Comparison of ENCODE assay signal across 15 cellular contexts in the genomic region with DNA sequence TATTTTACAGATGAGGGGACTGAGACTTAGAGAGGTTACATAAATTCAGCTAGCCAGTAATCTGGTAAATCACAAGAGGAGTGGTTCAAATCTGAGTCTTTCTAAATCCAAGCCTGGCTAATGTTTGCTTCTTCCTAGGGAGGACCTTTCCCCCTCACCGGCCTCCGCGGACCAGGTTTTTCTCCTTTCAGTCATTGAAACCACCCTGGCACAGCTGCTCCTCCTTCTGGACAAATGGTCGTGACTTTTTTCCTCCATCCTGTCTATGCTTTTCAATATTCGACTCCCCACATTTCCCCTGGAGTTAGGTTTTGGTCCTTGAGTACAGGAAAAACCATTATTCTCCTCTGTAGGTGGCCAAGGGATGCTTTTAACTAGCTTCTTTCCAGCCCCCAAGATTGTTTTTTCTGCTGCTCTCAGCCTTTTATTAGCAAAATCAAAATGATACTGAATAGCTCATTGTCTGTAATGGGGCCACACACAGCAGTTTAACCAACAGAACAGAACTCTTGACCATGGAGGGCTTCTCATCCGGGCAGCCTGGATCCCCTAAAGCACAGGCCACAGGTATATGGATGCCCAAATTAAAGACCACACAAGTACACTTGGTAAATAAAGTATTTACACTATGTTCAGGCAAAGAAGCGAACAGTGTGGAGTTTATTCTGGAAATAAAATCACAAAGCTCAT.
DNase-seq lines count a peak whose midpoint lies in the region; ATAC-seq and TF ChIP-seq lines count a peak whose summit lies in the region.
"Had no signal": no experiment of that assay in that cellular context is flagged by ENCODE, and none has a peak within 500 bp of the region (broad histone marks: within the 10 kb centered on the region; RNA-seq: fewer than 3 reads in every experiment).

No MANE protein-coding gene starts in this region.

- peak; percentile 56 for DNase-seq in DMS 273 (lab: John Stamatoyannopoulos, UW; ENCODE audit: unreplicated experiment)
- no peak for DNase-seq in DMS 273 treated with DMSO at 0.1 percent for 48 hours (lab: John Stamatoyannopoulos, UW)
- DNase-seq in RPMI7951 (ENCODE audit: low read depth): peak; percentile 41
- peak; percentile 71 for DNase-seq in myocyte (ENCODE audit: low read depth)
- no peak for DNase-seq in cerebellar cortex (ENCODE audit: low spot score)
- no peak for DNase-seq in activated CD8-positive, alpha-beta T cell treated with anti-CD3 and anti-CD28 coated beads for 36 hours
- no peak for DNase-seq in globus pallidus (ENCODE audit: low spot score)
- DNase-seq: AML-193; CD4-positive, CD25-positive, alpha-beta regulatory T cell; DMS79; H7 had no signal

- TF ChIP-seq CTCF in activated CD8-positive, alpha-beta T cell treated with anti-CD3 and anti-CD28 coated beads for 36 hours (IDR thresholded peaks at IDR 0.05): no peak

- H3K36me3 Mint-ChIP-seq in activated CD8-positive, alpha-beta T cell treated with anti-CD3 and anti-CD28 coated beads for 36 hours (ENCODE audit: low read depth): no peaks in the 10 kb centered on the region
- H3K36me3 Mint-ChIP-seq: CD4-positive, CD25-positive, alpha-beta regulatory T cell had no signal

- POLR2A ChIA-PET in activated CD8-positive, alpha-beta T cell treated with anti-CD3 and anti-CD28 coated beads for 36 hours (lab: Charles Lee): no interaction called here

- H3K4me2 ChIP-seq in skeletal muscle satellite cell (ENCODE audit: low read length): peak overlapping the region; percentile 71
- H3K4me2 ChIP-seq: BLaER1 treated with 17β-estradiol and CSF1 and Interleukin-3, amounts not matched to agents 10 nM and 100 nM; GM23338 had no signal

- H3K4me3 ChIP-seq in skeletal muscle satellite cell (ENCODE audit: low read length): no peak overlapping the region
- H3K4me3 ChIP-seq: BLaER1 treated with 17β-estradiol and CSF1 and Interleukin-3, amounts not matched to agents 10 nM and 100 nM; GM12878; GM23338 had no signal

- H3K4me1 Mint-ChIP-seq in activated CD8-positive, alpha-beta T cell treated with anti-CD3 and anti-CD28 coated beads for 36 hours (ENCODE audit: low read depth): no peaks in the 10 kb centered on the region
- H3K4me1 Mint-ChIP-seq: CD4-positive, CD25-positive, alpha-beta regulatory T cell had no signal

- no peaks in the 10 kb centered on the region for H3K36me3 ChIP-seq in skeletal muscle satellite cell (ENCODE audit: insufficient read depth, low read length)
- H3K36me3 ChIP-seq: BLaER1 treated with 17β-estradiol and CSF1 and Interleukin-3, amounts not matched to agents 10 nM and 100 nM had no signal

- no peak overlapping the region for H3K4me3 Mint-ChIP-seq in activated CD8-positive, alpha-beta T cell treated with anti-CD3 and anti-CD28 coated beads for 36 hours
- H3K4me3 Mint-ChIP-seq: CD4-positive, CD25-positive, alpha-beta regulatory T cell; GM23338 had no signal

- peaks cover 30% of the 10 kb centered on the region for H3K27me3 Mint-ChIP-seq in activated CD8-positive, alpha-beta T cell treated with anti-CD3 and anti-CD28 coated beads for 36 hours

- no peak overlapping the region for H3K27ac Mint-ChIP-seq in activated CD8-positive, alpha-beta T cell treated with anti-CD3 and anti-CD28 coated beads for 36 hours
- H3K27ac Mint-ChIP-seq: CD4-positive, CD25-positive, alpha-beta regulatory T cell; GM23338 had no signal

- intact Hi-C loops in activated CD8-positive, alpha-beta T cell treated with anti-CD3 and anti-CD28 coated beads for 36 hours (cut with micrococcal nuclease): no loop called here

- peaks cover 23% of the 10 kb centered on the region for H3K4me1 ChIP-seq in skeletal muscle satellite cell (ENCODE audit: control insufficient read depth, insufficient read depth, low read length)
- H3K4me1 ChIP-seq: BLaER1 treated with 17β-estradiol and CSF1 and Interleukin-3, amounts not matched to agents 10 nM and 100 nM had no signal

- H3K9me3 Mint-ChIP-seq in activated CD8-positive, alpha-beta T cell treated with anti-CD3 and anti-CD28 coated beads for 36 hours: no peaks in the 10 kb centered on the region

- peaks cover 13% of the 10 kb centered on the region for H3K27me3 ChIP-seq in skeletal muscle satellite cell (ENCODE audit: control insufficient read depth, insufficient read depth, low read length)
- H3K27me3 ChIP-seq: BLaER1 treated with 17β-estradiol and CSF1 and Interleukin-3, amounts not matched to agents 10 nM and 100 nM had no signal

- peak overlapping the region; percentile 64 for H3K9ac ChIP-seq in skeletal muscle satellite cell (ENCODE audit: low read depth, low read length)
- H3K9ac ChIP-seq: BLaER1 treated with 17β-estradiol and CSF1 and Interleukin-3, amounts not matched to agents 10 nM and 100 nM had no signal

- ATAC-seq in activated CD8-positive, alpha-beta T cell treated with anti-CD3 and anti-CD28 coated beads for 36 hours: no peak
- ATAC-seq: GM12878, GM23338 had no signal

- CTCF ChIA-PET in activated CD8-positive, alpha-beta T cell treated with anti-CD3 and anti-CD28 coated beads for 36 hours (lab: Charles Lee): interaction anchor here (1.1 to 1.2 kb wide), 2 partner anchors 15 to 21 kb away, joined by 3 to 6 read pairs; no protein-coding TSS in a partner anchor

- H3K9me3 ChIP-seq in skeletal muscle satellite cell (replicated peaks; ENCODE audit: low read length): no peaks in the 10 kb centered on the region

Comparison
In these comparisons a context has a peak if more than half of its experiments do, and no peak if none do; other contexts are left out.
1. DNase-seq: peak in DMS 273 (single experiment), RPMI7951 (single experiment) and myocyte (single experiment); none in DMS 273 treated with DMSO at 0.1 percent for 48 hours (single experiment), cerebellar cortex (single experiment), activated CD8-positive, alpha-beta T cell treated with anti-CD3 and anti-CD28 coated beads for 36 hours (single experiment) and globus pallidus (single experiment).